In the genomic region with DNA sequence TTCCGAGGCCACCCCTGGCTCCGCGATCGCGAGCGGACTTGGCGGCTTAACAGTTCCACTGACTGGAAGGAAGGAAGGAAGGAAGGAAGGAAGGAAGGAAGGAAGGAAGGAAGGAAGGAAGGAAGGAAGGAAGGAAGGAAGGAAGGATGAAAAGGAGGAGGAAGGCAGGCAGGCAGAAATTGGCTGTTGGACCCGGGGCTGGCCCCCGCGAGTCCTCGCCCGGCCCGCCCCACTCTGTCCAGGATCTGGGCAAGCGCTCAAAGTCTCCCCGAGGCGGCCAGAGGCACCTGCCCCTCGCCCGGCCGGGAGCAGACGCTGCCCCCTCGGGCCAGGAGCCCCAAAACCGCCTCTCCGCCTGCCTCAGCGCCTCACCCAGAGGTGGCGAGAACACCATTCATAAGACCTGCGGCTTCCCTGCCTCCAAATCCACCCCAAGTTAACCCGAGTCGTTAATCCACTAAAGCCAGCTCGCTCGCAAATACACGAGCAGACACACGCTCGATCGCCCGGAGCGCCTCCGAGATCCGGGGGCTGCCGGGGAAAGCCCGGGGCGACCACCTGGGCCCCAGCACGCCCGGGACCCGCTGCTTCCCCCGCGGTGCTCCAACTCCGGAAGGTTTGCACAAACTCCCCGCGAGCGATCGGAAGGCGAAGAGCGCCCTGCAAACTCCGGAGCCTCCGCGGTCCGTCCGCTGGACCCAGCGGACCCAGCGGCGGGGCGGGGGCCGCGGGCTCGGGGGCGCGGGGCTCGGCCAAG, we compare ENCODE assay signal across 7 cellular contexts. TPM values are rescaled to one million over a fixed set of nuclear protein-coding genes. Genes with fewer than 3 reads are reported as not detected.
DNase-seq lines count a peak whose midpoint lies in the region; ATAC-seq and TF ChIP-seq lines count a peak whose summit lies in the region.

No MANE protein-coding gene starts in this region.

- H3K27ac Mint-ChIP-seq in memory B cell: peak overlapping the region; percentile 70

- H3K36me3 Mint-ChIP-seq in memory B cell: peaks cover 2% of the 10 kb centered on the region

- no peaks in the 10 kb centered on the region for H3K9me3 ChIP-seq in ectodermal cell (ENCODE audit: control insufficient read depth, low read length)

- peak overlapping the region; percentile 73 for H3K4me3 ChIP-seq in WI38 (ENCODE audit: low read depth, low read length)
- peak overlapping the region; percentile 50 for H3K4me3 ChIP-seq in ectodermal cell (ENCODE audit: insufficient read depth, low read depth, low read length)

- H3K4me1 Mint-ChIP-seq in memory B cell: peaks cover 17% of the 10 kb centered on the region

- H3K9me3 Mint-ChIP-seq in memory B cell: no peaks in the 10 kb centered on the region

- peak; percentile 11 for ATAC-seq in GM18498 (IDR thresholded peaks at IDR 0.05; ENCODE audit: unreplicated experiment)
- ATAC-seq in HG03045 (IDR thresholded peaks at IDR 0.05; ENCODE audit: unreplicated experiment): peak; percentile 23
- ATAC-seq in memory B cell (ENCODE audit: low read depth): peak; percentile 1
- ATAC-seq in stimulated activated naive CD8-positive, alpha-beta T cell treated with anti-CD3 and anti-CD28 coated beads, Interleukin-15, Interleukin-2, amounts not matched to agents 100 U/mL and 50 U/mL, for 24 hours: peak; percentile 8
- ATAC-seq in GM18519 (IDR thresholded peaks at IDR 0.05; ENCODE audit: low FRiP score, unreplicated experiment): no peak

- TF ChIP-seq CTCF in WI38 (IDR thresholded peaks at IDR 0.05; ENCODE audit: low read depth, low read length): no peak

- WGBS in ectodermal cell, 2 experiments: 0 to 1% methylated on average over 68 of the region's 68 CpGs

- peak overlapping the region; percentile 94 for H3K4me3 Mint-ChIP-seq in memory B cell

- peaks cover 49% of the 10 kb centered on the region for H3K4me1 ChIP-seq in ectodermal cell (ENCODE audit: control insufficient read depth, insufficient read depth, low read length)

- no peaks in the 10 kb centered on the region for H3K27me3 Mint-ChIP-seq in memory B cell

- H3K27ac ChIP-seq in ectodermal cell (ENCODE audit: insufficient read depth, low read depth, low read length, poor library complexity, severe bottlenecking): no peak overlapping the region

- peaks cover 60% of the 10 kb centered on the region for H3K27me3 ChIP-seq in ectodermal cell (ENCODE audit: control insufficient read depth, insufficient read depth, low read length, poor library complexity, severe bottlenecking)

- H3K36me3 ChIP-seq in ectodermal cell (ENCODE audit: control insufficient read depth, insufficient read depth, low read length): no peaks in the 10 kb centered on the region

- peak in 1 of 2 donors; percentile 40 for DNase-seq in memory B cell (ENCODE audit: low spot score in 2 of 2)
- peak; percentile 48 for DNase-seq in stimulated activated naive CD8-positive, alpha-beta T cell treated with anti-CD3 and anti-CD28 coated beads, Interleukin-15, Interleukin-2, amounts not matched to agents 100 U/mL and 50 U/mL, for 24 hours

RNA-seq across cellular contexts. Expression of a gene that starts 0.8 kb away (rescaled TPM):
- 2.7 TPM for polyA plus RNA-seq in ectodermal cell (2013, experiment 1 of 4)
- 0.84 TPM for polyA plus RNA-seq in ectodermal cell (2013, experiment 2 of 4)
- polyA plus RNA-seq in ectodermal cell (2013, experiment 3 of 4): 1.0 TPM
- polyA plus RNA-seq in ectodermal cell (2013, experiment 4 of 4): 1.5 TPM

RNA-seq across cellular contexts. Expression of a gene that starts 33.2 kb away (rescaled TPM):
- 11.4 TPM for polyA plus RNA-seq in ectodermal cell (2013, experiment 1 of 4)
- polyA plus RNA-seq in ectodermal cell (2013, experiment 2 of 4): 13.0 TPM
- polyA plus RNA-seq in ectodermal cell (2013, experiment 3 of 4): 8.4 TPM
- polyA plus RNA-seq in ectodermal cell (2013, experiment 4 of 4): 9.4 TPM
